ENCODE assay signal across 8 cellular contexts in genomic region chr9:72526901-72527800, GRCh38. TPM values are rescaled to one million over a fixed set of nuclear protein-coding genes. Genes with fewer than 3 reads are reported as not detected.
DNase-seq lines count a peak whose midpoint lies in the region; ATAC-seq and TF ChIP-seq lines count a peak whose summit lies in the region.

No MANE protein-coding gene starts in this region.

- H3K9ac ChIP-seq in BLaER1 = peak overlapping the region; percentile 57

- H3K27ac ChIP-seq in BLaER1 = peak overlapping the region; percentile 20
- no peak overlapping the region for H3K27ac ChIP-seq in A673 (ENCODE audit: low read depth, low read length, poor library complexity, severe bottlenecking)

- POLR2A ChIA-PET in A673 (lab: Charles Lee; ENCODE audit: low non-redundant PET) = no interaction called here

- no peaks in the 10 kb centered on the region for H4K20me1 ChIP-seq in BLaER1

- H3K9me3 ChIP-seq in BLaER1 = peaks cover 10% of the 10 kb centered on the region
- H3K9me3 ChIP-seq in A673 (ENCODE audit: low read depth, low read length, poor library complexity, severe bottlenecking) = no peaks in the 10 kb centered on the region

- ATAC-seq in GM19043 (IDR thresholded peaks at IDR 0.05; ENCODE audit: low read depth, unreplicated experiment) (peak; percentile 79), HG03280 (IDR thresholded peaks at IDR 0.05; ENCODE audit: unreplicated experiment) (peak; percentile 85), sciatic nerve (peak; percentile 97)

- H3K27me3 ChIP-seq in BLaER1 (no peaks in the 10 kb centered on the region), A673 (replicated peaks; ENCODE audit: insufficient read depth, low read depth, low read length, poor library complexity) (no peaks in the 10 kb centered on the region)

- H3K36me3 ChIP-seq in BLaER1 (no peaks in the 10 kb centered on the region), A673 (ENCODE audit: insufficient read depth, low read length, poor library complexity, severe bottlenecking) (no peaks in the 10 kb centered on the region)

- intact Hi-C loops in sciatic nerve (cut with DNase I) = no loop called here
- intact Hi-C loops in A673 (cut with micrococcal nuclease; ENCODE audit: unreplicated experiment) = no loop called here

- CTCF ChIA-PET in A673 (lab: Charles Lee) = no interaction called here

- peak overlapping the region; percentile 53 for H3K4me3 ChIP-seq in BLaER1
- no peak overlapping the region for H3K4me3 ChIP-seq in A673 (ENCODE audit: low read depth, low read length, poor library complexity, severe bottlenecking)

- H3K4me1 ChIP-seq in BLaER1 (peaks cover 18% of the 10 kb centered on the region), A673 (ENCODE audit: insufficient read depth, low read length, poor library complexity, severe bottlenecking) (no peaks in the 10 kb centered on the region)

- peak; percentile 97 for DNase-seq in SW480 (ENCODE audit: low spot score)
- peak; percentile 5 to 83 (median 52) for DNase-seq in anterior cingulate cortex (lab: John Stamatoyannopoulos, UW)
- DNase-seq in hypothalamus (lab: John Stamatoyannopoulos, UW) = peak; percentile 4 to 82 (median 55)
- peak; percentile 80 for DNase-seq in sciatic nerve (ENCODE audit: low spot score)
- no peak for DNase-seq in A673 (ENCODE audit: low spot score)

- TF ChIP-seq CTCF in A673 (conservative IDR thresholded peaks at IDR 0.05; ENCODE audit: low read depth, low read length) = no peak

- no TSS peak for BruUV-seq in A673 (replicated peaks; lab: Mats Ljungman, UMichigan)

- peak overlapping the region; percentile 87 for H3K4me2 ChIP-seq in BLaER1

RNA-seq across cellular contexts. Expression of gene TMC1, which starts 5.7 kb away (rescaled TPM):
- 0.36 TPM for total RNA-seq in sciatic nerve
- total RNA-seq in A673 (2021) = 0.61 and 0.75 TPM in 2 replicates
